In genomic region chr14:100694579-100695422, GRCh38 we compare ENCODE assay signal across 1 cellular context.
TF ChIP-seq lines count a peak whose summit lies in the region.

No MANE protein-coding gene starts in this region.

TF ChIP-seq in HEK293, 187 proteins besides CTCF, POLR2A, EP300 and RAD21 (continued from another document):
- TF ChIP-seq ZNF768 (tag by site-specific recombination; IDR thresholded peaks at IDR 0.05) (peak; percentile 91), RBAK (tag by site-specific recombination; IDR thresholded peaks at IDR 0.05) (no peak)
